In the genomic region with DNA sequence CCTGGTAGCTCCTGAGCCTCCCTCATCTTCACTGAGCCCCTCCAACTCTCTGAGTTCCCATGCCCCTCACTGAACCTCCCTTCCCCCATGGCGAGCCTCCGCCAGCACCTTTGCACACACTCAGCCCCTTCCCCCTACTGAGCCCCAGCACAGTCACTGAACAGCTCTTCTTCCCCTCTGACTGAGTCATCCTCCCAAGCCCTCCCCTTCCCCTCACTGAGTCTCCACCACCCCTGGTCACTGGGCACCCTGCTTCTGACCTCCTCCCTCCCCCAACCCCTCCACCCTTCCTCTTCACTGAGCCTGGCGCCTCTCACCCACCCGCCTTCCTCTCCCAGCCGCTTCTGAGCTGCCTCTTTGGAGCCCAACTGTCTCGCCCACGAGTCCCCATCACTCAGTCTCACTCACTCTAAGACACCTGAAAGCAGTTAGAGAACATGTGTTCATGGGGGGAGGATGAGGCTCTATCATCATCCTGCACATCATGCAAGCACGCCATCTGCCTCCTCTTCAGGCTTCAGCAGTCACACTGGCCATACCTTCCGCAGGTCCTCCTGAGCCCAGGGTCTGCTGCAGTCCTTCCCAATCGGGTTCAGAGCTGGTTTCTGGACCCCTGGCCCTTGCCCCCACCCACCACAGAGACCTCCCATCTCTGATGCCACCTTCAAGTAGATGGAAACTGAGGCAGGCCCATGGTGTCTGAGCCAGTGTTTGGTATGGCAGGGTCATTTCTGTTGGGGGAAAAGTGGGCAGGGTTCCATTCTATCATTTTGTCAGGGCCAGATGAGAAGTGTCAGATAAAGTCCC, we compare ENCODE assay signal across 1 cellular context.
TF ChIP-seq lines count a peak whose summit lies in the region.

No MANE protein-coding gene starts in this region.

TF ChIP-seq in HepG2, 621 proteins besides CTCF, POLR2A, EP300 and RAD21 (continued from another document and continues in another):
- TF ChIP-seq ZNF225 (CRISPR knock-in tag; IDR thresholded peaks at IDR 0.05) (0 out of 2 replicates have a peak, but pooled peaks have one; percentile 34), CHD2 (IDR thresholded peaks at IDR 0.05; ENCODE audit: low read depth, low read length) (no peak; the same call in 1 of the 2 replicates), CBX5 (CRISPR knock-in tag; IDR thresholded peaks at IDR 0.05; ENCODE audit: borderline replicate concordance) (peak; percentile 38; the same call in 1 of the 2 replicates), ZNF839 (CRISPR knock-in tag; IDR thresholded peaks at IDR 0.05; ENCODE audit: borderline replicate concordance) (no peak), ZNF256 (CRISPR knock-in tag; conservative IDR thresholded peaks at IDR 0.05) (no peak), RBM39 (IDR thresholded peaks at IDR 0.05; ENCODE audit: low read depth, low read length, poor library complexity, severe bottlenecking) (no peak), ZSCAN31 (CRISPR knock-in tag; IDR thresholded peaks at IDR 0.05; ENCODE audit: low read depth) (0 out of 2 replicates have a peak, but pooled peaks have one; percentile 28), ZNF674 (CRISPR knock-in tag; IDR thresholded peaks at IDR 0.05; ENCODE audit: low read depth) (no peak), HCFC1 (IDR thresholded peaks at IDR 0.05; ENCODE audit: low read depth, low read length) (no peak), SRY (CRISPR knock-in tag; IDR thresholded peaks at IDR 0.05) (no peak), ZNF33A (CRISPR knock-in tag; IDR thresholded peaks at IDR 0.05; ENCODE audit: borderline replicate concordance) (no peak), ZKSCAN5 (CRISPR knock-in tag; IDR thresholded peaks at IDR 0.05) (no peak), ZNF616 (CRISPR knock-in tag; IDR thresholded peaks at IDR 0.05; ENCODE audit: low read depth) (no peak), FOXK1 (CRISPR knock-in tag; IDR thresholded peaks at IDR 0.05; ENCODE audit: borderline replicate concordance, low read depth) (peak; percentile 32; the same call in 1 of the 2 replicates), NFYB (CRISPR knock-in tag; IDR thresholded peaks at IDR 0.05) (no peak), HNF4G (IDR thresholded peaks at IDR 0.05; ENCODE audit: borderline replicate concordance, low read depth, low read length) (no peak), HNF4G (CRISPR knock-in tag; IDR thresholded peaks at IDR 0.05; ENCODE audit: borderline replicate concordance, low read depth) (no peak), ZNF607 (CRISPR knock-in tag; IDR thresholded peaks at IDR 0.05; ENCODE audit: borderline replicate concordance) (peak; percentile 50; the same call in 1 of the 2 replicates), ZNF83 (CRISPR knock-in tag; IDR thresholded peaks at IDR 0.05; ENCODE audit: borderline replicate concordance) (no peak), NFKBIZ (CRISPR knock-in tag; IDR thresholded peaks at IDR 0.05) (peak; percentile 74; the same call in 1 of the 2 replicates), ZC3H4 (CRISPR knock-in tag; IDR thresholded peaks at IDR 0.05; ENCODE audit: borderline replicate concordance) (peak; percentile 90; the same call in 1 of the 2 replicates), GTF3A (CRISPR knock-in tag; conservative IDR thresholded peaks at IDR 0.05) (no peak; the same call in 1 of the 2 replicates), CBX1 (IDR thresholded peaks at IDR 0.05; ENCODE audit: low read depth) (no peak), ZSCAN29 (CRISPR knock-in tag; conservative IDR thresholded peaks at IDR 0.05) (no peak), ZNF773 (CRISPR knock-in tag; IDR thresholded peaks at IDR 0.05; ENCODE audit: borderline replicate concordance) (no peak), ZSCAN30 (CRISPR knock-in tag; IDR thresholded peaks at IDR 0.05) (no peak), ZNF598 (CRISPR knock-in tag; IDR thresholded peaks at IDR 0.05; ENCODE audit: borderline replicate concordance) (0 out of 2 replicates have a peak, but pooled peaks have one; percentile 30), ZEB1 (IDR thresholded peaks at IDR 0.05; ENCODE audit: insufficient replicate concordance, low read depth) (no peak), PTBP1 (IDR thresholded peaks at IDR 0.05; ENCODE audit: low read depth, low read length, poor library complexity, severe bottlenecking) (no peak), ZNF879 (CRISPR knock-in tag; IDR thresholded peaks at IDR 0.05) (no peak)
- TF ChIP-seq, protein P1, sequence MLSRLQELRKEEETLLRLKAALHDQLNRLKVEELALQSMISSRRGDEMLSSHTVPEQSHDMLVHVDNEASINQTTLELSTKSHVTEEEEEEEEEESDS (CRISPR knock-in tag; IDR thresholded peaks at IDR 0.05; ENCODE audit: borderline replicate concordance) = 0 out of 2 replicates have a peak, but pooled peaks have one; percentile 42
- TF ChIP-seq, protein P2, sequence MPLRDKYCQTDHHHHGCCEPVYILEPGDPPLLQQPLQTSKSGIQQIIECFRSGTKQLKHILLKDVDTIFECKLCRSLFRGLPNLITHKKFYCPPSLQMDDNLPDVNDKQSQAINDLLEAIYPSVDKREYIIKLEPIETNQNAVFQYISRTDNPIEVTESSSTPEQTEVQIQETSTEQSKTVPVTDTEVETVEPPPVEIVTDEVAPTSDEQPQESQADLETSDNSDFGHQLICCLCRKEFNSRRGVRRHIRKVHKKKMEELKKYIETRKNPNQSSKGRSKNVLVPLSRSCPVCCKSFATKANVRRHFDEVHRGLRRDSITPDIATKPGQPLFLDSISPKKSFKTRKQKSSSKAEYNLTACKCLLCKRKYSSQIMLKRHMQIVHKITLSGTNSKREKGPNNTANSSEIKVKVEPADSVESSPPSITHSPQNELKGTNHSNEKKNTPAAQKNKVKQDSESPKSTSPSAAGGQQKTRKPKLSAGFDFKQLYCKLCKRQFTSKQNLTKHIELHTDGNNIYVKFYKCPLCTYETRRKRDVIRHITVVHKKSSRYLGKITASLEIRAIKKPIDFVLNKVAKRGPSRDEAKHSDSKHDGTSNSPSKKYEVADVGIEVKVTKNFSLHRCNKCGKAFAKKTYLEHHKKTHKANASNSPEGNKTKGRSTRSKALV (CRISPR knock-in tag; IDR thresholded peaks at IDR 0.05) = no peak
- TF ChIP-seq, protein P3, sequence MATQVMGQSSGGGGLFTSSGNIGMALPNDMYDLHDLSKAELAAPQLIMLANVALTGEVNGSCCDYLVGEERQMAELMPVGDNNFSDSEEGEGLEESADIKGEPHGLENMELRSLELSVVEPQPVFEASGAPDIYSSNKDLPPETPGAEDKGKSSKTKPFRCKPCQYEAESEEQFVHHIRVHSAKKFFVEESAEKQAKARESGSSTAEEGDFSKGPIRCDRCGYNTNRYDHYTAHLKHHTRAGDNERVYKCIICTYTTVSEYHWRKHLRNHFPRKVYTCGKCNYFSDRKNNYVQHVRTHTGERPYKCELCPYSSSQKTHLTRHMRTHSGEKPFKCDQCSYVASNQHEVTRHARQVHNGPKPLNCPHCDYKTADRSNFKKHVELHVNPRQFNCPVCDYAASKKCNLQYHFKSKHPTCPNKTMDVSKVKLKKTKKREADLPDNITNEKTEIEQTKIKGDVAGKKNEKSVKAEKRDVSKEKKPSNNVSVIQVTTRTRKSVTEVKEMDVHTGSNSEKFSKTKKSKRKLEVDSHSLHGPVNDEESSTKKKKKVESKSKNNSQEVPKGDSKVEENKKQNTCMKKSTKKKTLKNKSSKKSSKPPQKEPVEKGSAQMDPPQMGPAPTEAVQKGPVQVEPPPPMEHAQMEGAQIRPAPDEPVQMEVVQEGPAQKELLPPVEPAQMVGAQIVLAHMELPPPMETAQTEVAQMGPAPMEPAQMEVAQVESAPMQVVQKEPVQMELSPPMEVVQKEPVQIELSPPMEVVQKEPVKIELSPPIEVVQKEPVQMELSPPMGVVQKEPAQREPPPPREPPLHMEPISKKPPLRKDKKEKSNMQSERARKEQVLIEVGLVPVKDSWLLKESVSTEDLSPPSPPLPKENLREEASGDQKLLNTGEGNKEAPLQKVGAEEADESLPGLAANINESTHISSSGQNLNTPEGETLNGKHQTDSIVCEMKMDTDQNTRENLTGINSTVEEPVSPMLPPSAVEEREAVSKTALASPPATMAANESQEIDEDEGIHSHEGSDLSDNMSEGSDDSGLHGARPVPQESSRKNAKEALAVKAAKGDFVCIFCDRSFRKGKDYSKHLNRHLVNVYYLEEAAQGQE (IDR thresholded peaks at IDR 0.05; ENCODE audit: borderline replicate concordance in 1 of 2, low read depth in 1 of 2, low read length in 2 of 2) = peak in 1 of 2 experiments; percentile 17; a peak in 1 of 4 replicates
- TF ChIP-seq, protein P4, sequence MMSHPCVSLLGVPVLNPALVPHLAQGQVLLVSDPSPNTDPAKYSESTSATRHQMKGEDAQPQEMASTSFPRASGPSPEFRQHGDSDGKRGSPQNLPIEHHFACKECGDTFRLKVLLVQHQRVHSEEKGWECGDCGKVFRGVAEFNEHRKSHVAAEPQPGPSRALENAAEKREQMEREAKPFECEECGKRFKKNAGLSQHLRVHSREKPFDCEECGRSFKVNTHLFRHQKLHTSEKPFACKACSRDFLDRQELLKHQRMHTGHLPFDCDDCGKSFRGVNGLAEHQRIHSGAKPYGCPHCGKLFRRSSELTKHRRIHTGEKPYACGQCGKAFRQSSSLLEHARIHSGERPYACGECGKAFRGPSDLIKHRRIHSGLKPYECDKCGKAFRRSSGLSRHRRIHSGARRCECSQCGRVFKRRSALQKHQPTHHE (CRISPR knock-in tag; IDR thresholded peaks at IDR 0.05; ENCODE audit: borderline replicate concordance) = 0 out of 2 replicates have a peak, but pooled peaks have one; percentile 18
- TF ChIP-seq, protein P5, sequence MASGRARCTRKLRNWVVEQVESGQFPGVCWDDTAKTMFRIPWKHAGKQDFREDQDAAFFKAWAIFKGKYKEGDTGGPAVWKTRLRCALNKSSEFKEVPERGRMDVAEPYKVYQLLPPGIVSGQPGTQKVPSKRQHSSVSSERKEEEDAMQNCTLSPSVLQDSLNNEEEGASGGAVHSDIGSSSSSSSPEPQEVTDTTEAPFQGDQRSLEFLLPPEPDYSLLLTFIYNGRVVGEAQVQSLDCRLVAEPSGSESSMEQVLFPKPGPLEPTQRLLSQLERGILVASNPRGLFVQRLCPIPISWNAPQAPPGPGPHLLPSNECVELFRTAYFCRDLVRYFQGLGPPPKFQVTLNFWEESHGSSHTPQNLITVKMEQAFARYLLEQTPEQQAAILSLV (CRISPR knock-in tag; IDR thresholded peaks at IDR 0.05; ENCODE audit: borderline replicate concordance) = peak; percentile 60; the same call in 1 of the 2 replicates
- TF ChIP-seq, protein P6, sequence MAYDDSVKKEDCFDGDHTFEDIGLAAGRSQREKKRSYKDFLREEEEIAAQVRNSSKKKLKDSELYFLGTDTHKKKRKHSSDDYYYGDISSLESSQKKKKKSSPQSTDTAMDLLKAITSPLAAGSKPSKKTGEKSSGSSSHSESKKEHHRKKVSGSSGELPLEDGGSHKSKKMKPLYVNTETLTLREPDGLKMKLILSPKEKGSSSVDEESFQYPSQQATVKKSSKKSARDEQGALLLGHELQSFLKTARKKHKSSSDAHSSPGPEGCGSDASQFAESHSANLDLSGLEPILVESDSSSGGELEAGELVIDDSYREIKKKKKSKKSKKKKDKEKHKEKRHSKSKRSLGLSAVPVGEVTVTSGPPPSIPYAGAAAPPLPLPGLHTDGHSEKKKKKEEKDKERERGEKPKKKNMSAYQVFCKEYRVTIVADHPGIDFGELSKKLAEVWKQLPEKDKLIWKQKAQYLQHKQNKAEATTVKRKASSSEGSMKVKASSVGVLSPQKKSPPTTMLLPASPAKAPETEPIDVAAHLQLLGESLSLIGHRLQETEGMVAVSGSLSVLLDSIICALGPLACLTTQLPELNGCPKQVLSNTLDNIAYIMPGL (CRISPR knock-in tag; IDR thresholded peaks at IDR 0.05; ENCODE audit: borderline replicate concordance in 1 of 2, low read depth in 1 of 2) = no peak; a peak in 3 of 4 replicates
- TF ChIP-seq, protein P7, sequence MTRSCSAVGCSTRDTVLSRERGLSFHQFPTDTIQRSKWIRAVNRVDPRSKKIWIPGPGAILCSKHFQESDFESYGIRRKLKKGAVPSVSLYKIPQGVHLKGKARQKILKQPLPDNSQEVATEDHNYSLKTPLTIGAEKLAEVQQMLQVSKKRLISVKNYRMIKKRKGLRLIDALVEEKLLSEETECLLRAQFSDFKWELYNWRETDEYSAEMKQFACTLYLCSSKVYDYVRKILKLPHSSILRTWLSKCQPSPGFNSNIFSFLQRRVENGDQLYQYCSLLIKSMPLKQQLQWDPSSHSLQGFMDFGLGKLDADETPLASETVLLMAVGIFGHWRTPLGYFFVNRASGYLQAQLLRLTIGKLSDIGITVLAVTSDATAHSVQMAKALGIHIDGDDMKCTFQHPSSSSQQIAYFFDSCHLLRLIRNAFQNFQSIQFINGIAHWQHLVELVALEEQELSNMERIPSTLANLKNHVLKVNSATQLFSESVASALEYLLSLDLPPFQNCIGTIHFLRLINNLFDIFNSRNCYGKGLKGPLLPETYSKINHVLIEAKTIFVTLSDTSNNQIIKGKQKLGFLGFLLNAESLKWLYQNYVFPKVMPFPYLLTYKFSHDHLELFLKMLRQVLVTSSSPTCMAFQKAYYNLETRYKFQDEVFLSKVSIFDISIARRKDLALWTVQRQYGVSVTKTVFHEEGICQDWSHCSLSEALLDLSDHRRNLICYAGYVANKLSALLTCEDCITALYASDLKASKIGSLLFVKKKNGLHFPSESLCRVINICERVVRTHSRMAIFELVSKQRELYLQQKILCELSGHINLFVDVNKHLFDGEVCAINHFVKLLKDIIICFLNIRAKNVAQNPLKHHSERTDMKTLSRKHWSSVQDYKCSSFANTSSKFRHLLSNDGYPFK (CRISPR knock-in tag; IDR thresholded peaks at IDR 0.05; ENCODE audit: borderline replicate concordance) = no peak
- TF ChIP-seq, protein P8, sequence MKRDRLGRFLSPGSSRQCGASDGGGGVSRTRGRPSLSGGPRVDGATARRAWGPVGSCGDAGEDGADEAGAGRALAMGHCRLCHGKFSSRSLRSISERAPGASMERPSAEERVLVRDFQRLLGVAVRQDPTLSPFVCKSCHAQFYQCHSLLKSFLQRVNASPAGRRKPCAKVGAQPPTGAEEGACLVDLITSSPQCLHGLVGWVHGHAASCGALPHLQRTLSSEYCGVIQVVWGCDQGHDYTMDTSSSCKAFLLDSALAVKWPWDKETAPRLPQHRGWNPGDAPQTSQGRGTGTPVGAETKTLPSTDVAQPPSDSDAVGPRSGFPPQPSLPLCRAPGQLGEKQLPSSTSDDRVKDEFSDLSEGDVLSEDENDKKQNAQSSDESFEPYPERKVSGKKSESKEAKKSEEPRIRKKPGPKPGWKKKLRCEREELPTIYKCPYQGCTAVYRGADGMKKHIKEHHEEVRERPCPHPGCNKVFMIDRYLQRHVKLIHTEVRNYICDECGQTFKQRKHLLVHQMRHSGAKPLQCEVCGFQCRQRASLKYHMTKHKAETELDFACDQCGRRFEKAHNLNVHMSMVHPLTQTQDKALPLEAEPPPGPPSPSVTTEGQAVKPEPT (CRISPR knock-in tag; IDR thresholded peaks at IDR 0.05; ENCODE audit: low read depth) = no peak
- TF ChIP-seq, protein P9, sequence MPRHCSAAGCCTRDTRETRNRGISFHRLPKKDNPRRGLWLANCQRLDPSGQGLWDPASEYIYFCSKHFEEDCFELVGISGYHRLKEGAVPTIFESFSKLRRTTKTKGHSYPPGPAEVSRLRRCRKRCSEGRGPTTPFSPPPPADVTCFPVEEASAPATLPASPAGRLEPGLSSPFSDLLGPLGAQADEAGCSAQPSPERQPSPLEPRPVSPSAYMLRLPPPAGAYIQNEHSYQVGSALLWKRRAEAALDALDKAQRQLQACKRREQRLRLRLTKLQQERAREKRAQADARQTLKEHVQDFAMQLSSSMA (CRISPR knock-in tag; IDR thresholded peaks at IDR 0.05) = no peak
